Comparison of ENCODE assay signal across 15 cellular contexts in genomic region chr12:101115326-101115725, GRCh38.
"Had no signal": no experiment of that assay in that cellular context is flagged by ENCODE, and none has a peak within 500 bp of the region (broad histone marks: within the 10 kb centered on the region; RNA-seq: fewer than 3 reads in every experiment).

No MANE protein-coding gene starts in this region.

- H3K27ac ChIP-seq: neutrophil, parathyroid adenoma, sigmoid colon, upper lobe of right lung, WERI-Rb-1 had no signal

- H3K36me3 ChIP-seq: neutrophil, sigmoid colon, upper lobe of right lung, WERI-Rb-1 had no signal

- H3K27me3 ChIP-seq: neutrophil, sigmoid colon, upper lobe of right lung had no signal

- H3K4me1 ChIP-seq: parathyroid adenoma, sigmoid colon, upper lobe of right lung had no signal

- H3K4me3 ChIP-seq: lung, sigmoid colon, upper lobe of right lung had no signal

- DNase-seq: activated CD4-positive, alpha-beta memory T cell treated with anti-CD3 and anti-CD28 coated beads, Interleukin-2, amount 10 ng/mL, durations not matched to agents 7 days and 5 days; activated CD4-positive, alpha-beta T cell treated with anti-CD3 and anti-CD28 coated beads for 36 hours; activated CD8-positive, alpha-beta memory T cell treated with anti-CD3 and anti-CD28 coated beads, Interleukin-2, amount 10 ng/mL, durations not matched to agents 7 days and 5 days; effector CD4-positive, alpha-beta T cell; head of caudate nucleus; kidney; sigmoid colon; stimulated activated naive CD4-positive, alpha-beta T cell; upper lobe of right lung; WERI-Rb-1 had no signal

- ATAC-seq: activated CD4-positive, alpha-beta T cell treated with anti-CD3 and anti-CD28 coated beads for 36 hours; activated CD8-positive, alpha-beta memory T cell treated with anti-CD3 and anti-CD28 coated beads, Interleukin-2, amount 10 ng/mL, durations not matched to agents 7 days and 5 days; left lobe of liver; natural killer cell treated with Interleukin-12 subunit alpha and Interleukin-12 subunit beta and Interleukin-15 and Interleukin-18, amount 100 ng/mL, for 72 hours; upper lobe of right lung had no signal

- H3K9me3 ChIP-seq: neutrophil, sigmoid colon, upper lobe of right lung had no signal
